ENCODE assay signal across 19 cellular contexts in genomic region chr12:26919216-26919555, GRCh38. TPM values are rescaled to one million over a fixed set of nuclear protein-coding genes. Genes with fewer than 3 reads are reported as not detected.
DNase-seq lines count a peak whose midpoint lies in the region; ATAC-seq and TF ChIP-seq lines count a peak whose summit lies in the region.
"Had no signal": no experiment of that assay in that cellular context is flagged by ENCODE, and none has a peak within 500 bp of the region (broad histone marks: within the 10 kb centered on the region; RNA-seq: fewer than 3 reads in every experiment).

No MANE protein-coding gene starts in this region.

- no peaks in the 10 kb centered on the region for H3K27me3 ChIP-seq in smooth muscle cell (ENCODE audit: low read depth)
- H3K27me3 ChIP-seq: MG63, testis had no signal

- H3K9me3 Mint-ChIP-seq in memory B cell, result no peaks in the 10 kb centered on the region
- H3K9me3 Mint-ChIP-seq: activated naive CD8-positive, alpha-beta T cell treated with anti-CD3 and anti-CD28 coated beads, Interleukin-2, amount 50 U/mL, for 24 hours; activated T-helper 2 cell treated with anti-CD3 and anti-CD28 coated beads, Interferon-gamma antibody, Interleukin-2, Interleukin-4, amounts not matched to agents 10 μg/mL and 5 μg/mL and 100 μg/mL, durations not matched to agents 14 hours and 24 hours and 36 hours; CD4-positive, CD25-positive, alpha-beta regulatory T cell; nephron had no signal

- no peaks in the 10 kb centered on the region for H3K9me3 ChIP-seq in smooth muscle cell (replicated peaks; ENCODE audit: low read depth)
- H3K9me3 ChIP-seq: MG63, testis had no signal

- no peak for TF ChIP-seq CTCF in smooth muscle cell (IDR thresholded peaks at IDR 0.05; ENCODE audit: borderline replicate concordance, insufficient read depth, poor library complexity, severe bottlenecking)

- ATAC-seq in memory B cell (ENCODE audit: low read depth) (no peak), HG03520 (IDR thresholded peaks at IDR 0.05; ENCODE audit: unreplicated experiment) (no peak)
- ATAC-seq: activated CD4-positive, alpha-beta T cell treated with anti-CD3 and anti-CD28 coated beads for 36 hours; activated naive CD8-positive, alpha-beta T cell treated with anti-CD3 and anti-CD28 coated beads, Interleukin-2, amount 50 U/mL, for 24 hours; left lobe of liver had no signal

- no peak overlapping the region for H3K4me3 Mint-ChIP-seq in memory B cell
- H3K4me3 Mint-ChIP-seq: activated CD4-positive, alpha-beta T cell treated with anti-CD3 and anti-CD28 coated beads for 36 hours; activated naive CD8-positive, alpha-beta T cell treated with anti-CD3 and anti-CD28 coated beads, Interleukin-2, amount 50 U/mL, for 24 hours; CD4-positive, CD25-positive, alpha-beta regulatory T cell; nephron had no signal

- peak; percentile 99 for DNase-seq in SK-MEL-5 (ENCODE audit: low read depth, low spot score)
- peak in 26 of 61 donors; percentile 4 to 70 (median 18) for DNase-seq in caudate nucleus (lab: John Stamatoyannopoulos, UW)
- no peak for DNase-seq in memory B cell (ENCODE audit: low spot score in 2 of 2)
- DNase-seq in smooth muscle cell (lab: John Stamatoyannopoulos, UW; ENCODE audit: unreplicated experiment), result no peak
- no peak for DNase-seq in NCI-H2081 treated with DMSO at 0.1 percent for 48 hours (lab: John Stamatoyannopoulos, UW)
- no peak for DNase-seq in activated naive CD4-positive, alpha-beta T cell treated with anti-CD3 and anti-CD28 coated beads, Interleukin-2, amount 50 U/mL, for 16 hours
- DNase-seq: activated CD4-positive, alpha-beta T cell treated with anti-CD3 and anti-CD28 coated beads for 36 hours; activated naive CD8-positive, alpha-beta T cell treated with anti-CD3 and anti-CD28 coated beads, Interleukin-2, amount 50 U/mL, for 24 hours; CD4-positive, CD25-positive, alpha-beta regulatory T cell; H7; MG63; NCI-H1436; NCI-H2171; NCI-H69; testis had no signal

- no peaks in the 10 kb centered on the region for H3K27me3 Mint-ChIP-seq in memory B cell
- H3K27me3 Mint-ChIP-seq: activated CD4-positive, alpha-beta T cell treated with anti-CD3 and anti-CD28 coated beads for 36 hours; activated naive CD8-positive, alpha-beta T cell treated with anti-CD3 and anti-CD28 coated beads, Interleukin-2, amount 50 U/mL, for 24 hours; CD4-positive, CD25-positive, alpha-beta regulatory T cell had no signal

- H3K79me2 ChIP-seq in smooth muscle cell (ENCODE audit: low read depth), result no peaks in the 10 kb centered on the region

- H3K4me2 ChIP-seq in smooth muscle cell, result no peak overlapping the region

- H3F3A ChIP-seq in smooth muscle cell (ENCODE audit: low read depth), result no peaks in the 10 kb centered on the region

- H3K27ac ChIP-seq in caudate nucleus (ENCODE audit: low read depth, low read length) (peak overlapping the region; percentile 78), smooth muscle cell (ENCODE audit: low read depth) (peak overlapping the region; percentile 32)
- H3K27ac ChIP-seq: testis had no signal

- no peaks in the 10 kb centered on the region for H3K4me1 Mint-ChIP-seq in memory B cell
- H3K4me1 Mint-ChIP-seq: activated naive CD8-positive, alpha-beta T cell treated with anti-CD3 and anti-CD28 coated beads, Interleukin-2, amount 50 U/mL, for 24 hours; nephron had no signal

- 86% methylated on average over 2 of the region's 2 CpGs for WGBS in smooth muscle cell (ENCODE audit: low lambda C conversion rate)

- H3K36me3 ChIP-seq in smooth muscle cell (ENCODE audit: low read depth), result peaks cover 6% of the 10 kb centered on the region

- in situ Hi-C loops in SK-MEL-5 (cut with HindIII; ENCODE audit: low pct_unique_long_range_greater_than_20kb, low sequenced_read_pairs), result no loop called here

- H3K4me1 ChIP-seq in smooth muscle cell (ENCODE audit: low read depth), result no peaks in the 10 kb centered on the region
- H3K4me1 ChIP-seq: testis had no signal

- no peak overlapping the region for H3K4me3 ChIP-seq in smooth muscle cell
- H3K4me3 ChIP-seq: MG63, testis had no signal

- peaks cover 26% of the 10 kb centered on the region for H3K36me3 Mint-ChIP-seq in memory B cell

- no peaks in the 10 kb centered on the region for H4K20me1 ChIP-seq in smooth muscle cell (ENCODE audit: low read depth)

- H2AFZ ChIP-seq in smooth muscle cell (ENCODE audit: low read depth), result no peak overlapping the region

- no peak overlapping the region for H3K9ac ChIP-seq in smooth muscle cell (ENCODE audit: low read depth)

- peak overlapping the region; percentile 1 for H3K27ac Mint-ChIP-seq in memory B cell
- H3K27ac Mint-ChIP-seq: activated CD4-positive, alpha-beta T cell treated with anti-CD3 and anti-CD28 coated beads for 36 hours; activated naive CD8-positive, alpha-beta T cell treated with anti-CD3 and anti-CD28 coated beads, Interleukin-2, amount 50 U/mL, for 24 hours; activated T-helper 2 cell treated with anti-CD3 and anti-CD28 coated beads, Interferon-gamma antibody, Interleukin-2, Interleukin-4, amounts not matched to agents 10 μg/mL and 5 μg/mL and 100 μg/mL, durations not matched to agents 14 hours and 24 hours and 36 hours had no signal

RNA-seq across cellular contexts. Expression of gene INTS13, which starts 18.6 kb away (rescaled TPM):
- 99.0 and 106 TPM in 2 replicates for total RNA-seq in SK-MEL-5 (2014; rRNA removed; shearing (Covaris generic))
- polyA plus RNA-seq in SK-MEL-5 (2015; cell fraction: cytosol; rRNA removed), result 49.6 and 56.4 TPM in 2 replicates
- 80.1 and 115 TPM in 2 replicates for polyA plus RNA-seq in SK-MEL-5 (2015; cell fraction: nucleus; rRNA removed)
- total RNA-seq in smooth muscle cell, result 34.7 and 47.5 TPM in 2 replicates
- 12.8 and 22.0 TPM in 2 replicates for polyA plus RNA-seq in smooth muscle cell

RNA-seq across cellular contexts. Expression of gene FGFR1OP2, which starts 19.1 kb away (rescaled TPM):
- 67.3 and 79.3 TPM in 2 replicates for total RNA-seq in SK-MEL-5 (2014; rRNA removed; shearing (Covaris generic))
- 46.4 and 49.1 TPM in 2 replicates for polyA plus RNA-seq in SK-MEL-5 (2015; cell fraction: cytosol; rRNA removed)
- 34.9 and 53.5 TPM in 2 replicates for polyA plus RNA-seq in SK-MEL-5 (2015; cell fraction: nucleus; rRNA removed)
- 53.5 and 77.2 TPM in 2 replicates for total RNA-seq in smooth muscle cell
- polyA plus RNA-seq in smooth muscle cell, result 28.0 and 28.4 TPM in 2 replicates
